In the genomic region with DNA sequence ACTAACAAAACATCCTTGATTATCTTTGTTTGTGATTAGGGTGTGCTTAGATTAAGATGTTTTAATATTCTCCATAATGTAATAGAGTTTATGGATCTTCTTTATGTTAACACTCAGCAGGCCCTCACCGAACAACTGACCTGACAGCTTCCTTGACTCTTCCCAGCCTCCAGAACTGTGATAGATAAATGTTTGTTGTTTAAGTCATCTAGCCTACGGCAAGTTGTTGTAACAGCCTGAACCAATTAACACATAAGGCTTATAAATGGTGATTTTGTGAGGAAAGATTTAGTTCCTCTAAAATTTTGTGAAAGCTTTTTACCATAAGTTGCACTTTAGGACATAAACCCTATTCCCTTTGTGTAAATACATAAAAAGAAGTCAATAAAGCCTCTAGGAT, we compare ENCODE assay signal across 10 cellular contexts.
"Had no signal": no experiment of that assay in that cellular context is flagged by ENCODE, and none has a peak within 500 bp of the region (broad histone marks: within the 10 kb centered on the region; RNA-seq: fewer than 3 reads in every experiment).

No MANE protein-coding gene starts in this region.

- H3K9ac ChIP-seq: GM23248 had no signal

- ATAC-seq: HCT116, HepG2 had no signal

- H3K27ac Mint-ChIP-seq: HFFc6 had no signal

- H3K36me3 ChIP-seq: HAP-1 had no signal

- H2AFZ ChIP-seq: GM23248 had no signal

- H3K9me3 ChIP-seq: HAP-1 had no signal

- H3K4me3 Mint-ChIP-seq: HFFc6, IgD-negative memory B cell had no signal

- H3K36me3 Mint-ChIP-seq: IgD-negative memory B cell had no signal

- H3K27ac ChIP-seq: GM23248, HL-60 had no signal

- H3K4me1 Mint-ChIP-seq: IgD-negative memory B cell had no signal

- H3K9me3 Mint-ChIP-seq: HFFc6 had no signal

- H3K4me1 ChIP-seq: HAP-1 had no signal

- H3K4me3 ChIP-seq: GM23248, HAP-1 had no signal

- DNase-seq: GM23248, GOT3, H7, HFFc6, KBM-7 had no signal
